Comparison of ENCODE assay signal across 24 cellular contexts in the genomic region with DNA sequence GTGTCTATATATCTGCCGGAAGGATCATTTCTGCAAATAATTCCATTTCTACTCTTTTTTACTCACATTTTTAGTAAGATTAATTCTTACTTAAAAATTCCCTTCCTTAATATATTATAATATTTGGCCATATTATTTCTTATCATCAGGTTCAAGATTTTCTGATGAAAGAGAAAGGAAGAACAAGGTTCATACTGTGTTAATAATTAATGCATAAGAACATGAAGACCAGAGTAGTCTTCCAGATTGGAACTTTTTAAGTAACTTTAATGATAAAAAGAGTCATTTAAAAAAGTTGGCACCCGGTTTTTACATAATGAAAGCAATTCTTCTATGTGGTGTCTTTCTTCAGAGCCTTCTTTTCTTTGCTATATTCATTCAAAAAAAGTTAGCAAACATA. TPM values are rescaled to one million over a fixed set of nuclear protein-coding genes. Genes with fewer than 3 reads are reported as not detected.
A peak's percentile ranks its signal among the peaks of the same experiment; 100 is the strongest.
DNase-seq lines count a peak whose midpoint lies in the region; ATAC-seq, FAIRE-seq and TF ChIP-seq lines count a peak whose summit lies in the region.
"Had no signal": no experiment of that assay in that cellular context is flagged by ENCODE, and none has a peak within 500 bp of the region (broad histone marks: within the 10 kb centered on the region; RNA-seq: fewer than 3 reads in every experiment).

No MANE protein-coding gene starts in this region.

- DNase-seq in breast epithelium (ENCODE audit: low spot score in 2 of 2) (no peak), MCF 10A (ENCODE audit: unreplicated experiment) (no peak), endothelial cell of umbilical vein (ENCODE audit: low read depth, low spot score) (peak; percentile 39), mesenchymal stem cell (no peak), upper lobe of right lung (no peak), erythroblast (lab: John Stamatoyannopoulos, UW) (no peak), NCI-H748 treated with DMSO at 0.1 percent for 48 hours (lab: John Stamatoyannopoulos, UW) (no peak), neuronal stem cell (ENCODE audit: low spot score) (no peak)
- DNase-seq: activated CD4-positive, alpha-beta T cell treated with anti-CD3 and anti-CD28 coated beads for 4 hours; activated naive CD4-positive, alpha-beta T cell treated with anti-CD3 and anti-CD28 coated beads, Interleukin-2, amount 50 U/mL, for 16 hours; aorta; Caco-2; effector CD8-positive, alpha-beta T cell; head of caudate nucleus; NCI-H1436 treated with DMSO at 0.1 percent for 48 hours; NCI-H2171; SHP77 treated with DMSO at 0.1 percent for 48 hours; stimulated activated CD4-positive, alpha-beta T cell treated with anti-CD3 and anti-CD28 coated beads, Interleukin-2, amount 100 ng/mL, for 24 hours; stimulated activated naive CD4-positive, alpha-beta T cell had no signal

- dilution Hi-C loops in endothelial cell of umbilical vein (cut with MboI; ENCODE audit: extremely low pct_ligation_motif_present, low sequenced_read_pairs) = no loop called here

- no peak overlapping the region for H3K27ac ChIP-seq in breast epithelium
- H3K27ac ChIP-seq in endothelial cell of umbilical vein (ENCODE audit: insufficient read depth, low read depth, low read length) = peak overlapping the region; percentile 48
- no peak overlapping the region for H3K27ac ChIP-seq in mesenchymal stem cell (ENCODE audit: low read length, poor library complexity, severe bottlenecking)
- no peak overlapping the region for H3K27ac ChIP-seq in upper lobe of right lung
- no peak overlapping the region for H3K27ac ChIP-seq in neuronal stem cell (replicated peaks; ENCODE audit: low read length)
- H3K27ac ChIP-seq: 22Rv1, BLaER1, tibial nerve had no signal

- TF ChIP-seq POLR2A in breast epithelium (IDR thresholded peaks at IDR 0.05) = no peak
- no peak for TF ChIP-seq POLR2A in endothelial cell of umbilical vein (IDR thresholded peaks at IDR 0.05; ENCODE audit: low read depth, low read length)
- TF ChIP-seq POLR2A in erythroblast (IDR thresholded peaks at IDR 0.05; ENCODE audit: low read length) = no peak

- H3K14ac ChIP-seq in mesenchymal stem cell (ENCODE audit: low read length in 2 of 2) = no peak overlapping the region
- no peak overlapping the region for H3K14ac ChIP-seq in neuronal stem cell (ENCODE audit: low read length)

- intact Hi-C loops in breast epithelium (cut with DNase I; ENCODE audit: low total_unique reads) (loop anchor here (10.0 kb wide), 1 partner anchor 53 kb away; no protein-coding TSS in a partner anchor), MCF 10A (cut with micrococcal nuclease) (no loop called here), endothelial cell of umbilical vein (cut with micrococcal nuclease) (no loop called here), upper lobe of right lung (cut with DNase I) (no loop called here)

- H3K4me2 ChIP-seq in endothelial cell of umbilical vein (ENCODE audit: insufficient read depth, low read length) = peak overlapping the region; percentile 98
- H3K4me2 ChIP-seq in mesenchymal stem cell (ENCODE audit: low read length, poor library complexity, severe bottlenecking) = no peak overlapping the region
- H3K4me2 ChIP-seq in neuronal stem cell (ENCODE audit: insufficient read depth, low read length, poor library complexity, severe bottlenecking) = no peak overlapping the region
- H3K4me2 ChIP-seq: BLaER1 had no signal

- H2BK120ac ChIP-seq in mesenchymal stem cell (ENCODE audit: low read depth, low read length) (no peak overlapping the region), neuronal stem cell (ENCODE audit: low read depth, low read length) (no peak overlapping the region)

- no peaks in the 10 kb centered on the region for H3K4me1 ChIP-seq in breast epithelium
- peaks cover 40% of the 10 kb centered on the region for H3K4me1 ChIP-seq in endothelial cell of umbilical vein (ENCODE audit: control insufficient read depth, extremely low read depth, insufficient read depth, low read length)
- H3K4me1 ChIP-seq in mesenchymal stem cell (ENCODE audit: control insufficient read depth, insufficient read depth, low read depth, low read length) = no peaks in the 10 kb centered on the region
- peaks cover 5% of the 10 kb centered on the region for H3K4me1 ChIP-seq in upper lobe of right lung
- H3K4me1 ChIP-seq in neuronal stem cell (ENCODE audit: control insufficient read depth in 2 of 2, insufficient read depth in 1 of 2, low read depth in 1 of 2, low read length in 2 of 2) = peaks cover 4% of the 10 kb centered on the region in 2 donors
- H3K4me1 ChIP-seq: BLaER1 had no signal

- H3K27me3 ChIP-seq in breast epithelium (no peaks in the 10 kb centered on the region), endothelial cell of umbilical vein (ENCODE audit: control insufficient read depth in 2 of 2, insufficient read depth in 2 of 2, low read length in 2 of 2) (no peaks in the 10 kb centered on the region), mesenchymal stem cell (ENCODE audit: control insufficient read depth in 1 of 2, insufficient read depth in 1 of 2, low read length in 2 of 2) (no peaks in the 10 kb centered on the region), upper lobe of right lung (no peaks in the 10 kb centered on the region), neuronal stem cell (ENCODE audit: control insufficient read depth in 3 of 3, insufficient read depth in 3 of 3, low read depth in 1 of 3, low read length in 3 of 3) (no peaks in the 10 kb centered on the region)
- H3K27me3 ChIP-seq: BLaER1, tibial nerve had no signal

- POLR2A ChIA-PET in MCF 10A (lab: Yijun Ruan, JAX) = interaction anchor here (0.7 to 1.3 kb wide), 2 partner anchors 23 to 37 kb away, joined by 3 to 4 read pairs; no protein-coding TSS in a partner anchor
- POLR2A ChIA-PET in endothelial cell of umbilical vein (lab: Charles Lee) = no interaction called here

- H3K36me3 Mint-ChIP-seq in MCF 10A (ENCODE audit: insufficient read depth, unreplicated experiment) = peaks cover 10% of the 10 kb centered on the region

- H3K79me1 ChIP-seq in mesenchymal stem cell (replicated peaks; ENCODE audit: low read length, poor library complexity, severe bottlenecking) (peaks cover 2% of the 10 kb centered on the region), neuronal stem cell (ENCODE audit: low read depth, low read length) (no peaks in the 10 kb centered on the region)

- H4K91ac ChIP-seq in mesenchymal stem cell (ENCODE audit: low read length) (no peak overlapping the region), neuronal stem cell (ENCODE audit: low read depth, low read length, poor library complexity) (no peak overlapping the region)

- H3K27ac Mint-ChIP-seq in MCF 10A (ENCODE audit: low read depth, unreplicated experiment) = no peak overlapping the region
- H3K27ac Mint-ChIP-seq: IgD-negative memory B cell had no signal

- TF ChIP-seq CTCF in breast epithelium (IDR thresholded peaks at IDR 0.05) (no peak), MCF 10A (IDR thresholded peaks at IDR 0.05; ENCODE audit: unreplicated experiment) (no peak), endothelial cell of umbilical vein (IDR thresholded peaks at IDR 0.05; ENCODE audit: extremely low read depth in 1 of 2, insufficient read depth in 1 of 2, low read depth in 1 of 2, low read length in 2 of 2) (no peak), upper lobe of right lung (IDR thresholded peaks at IDR 0.05) (no peak)

- H3K36me3 ChIP-seq in breast epithelium (no peaks in the 10 kb centered on the region), endothelial cell of umbilical vein (ENCODE audit: control insufficient read depth in 2 of 2, extremely low read depth in 1 of 2, insufficient read depth in 2 of 2, low read length in 2 of 2) (no peaks in the 10 kb centered on the region), mesenchymal stem cell (ENCODE audit: control insufficient read depth in 1 of 2, insufficient read depth in 2 of 2, low read depth in 1 of 2, low read length in 2 of 2) (peaks cover 0 to 21% of the 10 kb centered on the region in 2 experiments), upper lobe of right lung (peaks cover 10% of the 10 kb centered on the region), neuronal stem cell (replicated peaks in 1 of 2; ENCODE audit: control insufficient read depth in 2 of 2, insufficient read depth in 2 of 2, low read length in 2 of 2) (peaks cover 5 to 23% of the 10 kb centered on the region in 2 donors)

- no peak overlapping the region for H2BK5ac ChIP-seq in mesenchymal stem cell (ENCODE audit: low read depth, low read length, poor library complexity, severe bottlenecking)
- H2BK5ac ChIP-seq in neuronal stem cell (ENCODE audit: low read length) = no peak overlapping the region

- BruUV-seq in MCF 10A (replicated peaks; lab: Mats Ljungman, UMichigan) (no TSS peak), endothelial cell of umbilical vein (replicated peaks; lab: Mats Ljungman, UMichigan) (no TSS peak)

- H3K9ac ChIP-seq in endothelial cell of umbilical vein (replicated peaks; ENCODE audit: extremely low read depth, insufficient read depth, low read length) = peak overlapping the region; percentile 55
- H3K9ac ChIP-seq in mesenchymal stem cell (ENCODE audit: low read length) = peak overlapping the region; percentile 98
- no peak overlapping the region for H3K9ac ChIP-seq in neuronal stem cell (ENCODE audit: low read depth, low read length, poor library complexity)
- H3K9ac ChIP-seq: BLaER1 had no signal

- ATAC-seq in upper lobe of right lung = no peak

- no peak overlapping the region for H3K4me3 Mint-ChIP-seq in MCF 10A (ENCODE audit: unreplicated experiment)
- H3K4me3 Mint-ChIP-seq: central memory CD8-positive, alpha-beta T cell had no signal

- H2BK12ac ChIP-seq in mesenchymal stem cell (ENCODE audit: low read length in 2 of 2) (no peak overlapping the region), neuronal stem cell (ENCODE audit: low read length) (no peak overlapping the region)

- CTCF ChIA-PET in MCF 10A (lab: Yijun Ruan, JAX) (no interaction called here), endothelial cell of umbilical vein (lab: Charles Lee) (interaction anchor here (2.3 to 4.6 kb wide), 2 partner anchors 25 to 44 kb away, joined by 9 to 35 read pairs; no protein-coding TSS in a partner anchor)

- H2AK5ac ChIP-seq in mesenchymal stem cell (ENCODE audit: low read length, severe bottlenecking) (no peak overlapping the region), neuronal stem cell (ENCODE audit: low read depth, low read length) (no peak overlapping the region)

- H3K9me3 ChIP-seq in breast epithelium = no peaks in the 10 kb centered on the region
- no peaks in the 10 kb centered on the region for H3K9me3 ChIP-seq in endothelial cell of umbilical vein (replicated peaks; ENCODE audit: control insufficient read depth, insufficient read depth, low read length)
- H3K9me3 ChIP-seq in mesenchymal stem cell (ENCODE audit: control insufficient read depth, low read length) = no peaks in the 10 kb centered on the region
- no peaks in the 10 kb centered on the region for H3K9me3 ChIP-seq in upper lobe of right lung
- peaks cover 0 to 3% of the 10 kb centered on the region in 2 donors for H3K9me3 ChIP-seq in neuronal stem cell (replicated peaks in 1 of 2; ENCODE audit: control insufficient read depth in 2 of 2, insufficient read depth in 1 of 2, low read depth in 1 of 2, low read length in 2 of 2)
- H3K9me3 ChIP-seq: BLaER1, Caco-2, tibial nerve had no signal

- H3K4ac ChIP-seq in mesenchymal stem cell (ENCODE audit: low read depth in 1 of 2, low read length in 2 of 2) (no peak overlapping the region), neuronal stem cell (ENCODE audit: low read length) (no peak overlapping the region)

- H3K4me1 Mint-ChIP-seq in MCF 10A (ENCODE audit: insufficient read depth, unreplicated experiment) = peaks cover 18% of the 10 kb centered on the region
- H3K4me1 Mint-ChIP-seq: central memory CD8-positive, alpha-beta T cell; IgD-negative memory B cell had no signal

- no peaks in the 10 kb centered on the region for H3K9me3 Mint-ChIP-seq in MCF 10A (ENCODE audit: unreplicated experiment)
- H3K9me3 Mint-ChIP-seq: central memory CD8-positive, alpha-beta T cell; IgD-negative memory B cell had no signal

- H3K4me3 ChIP-seq in breast epithelium (peak overlapping the region in 2 of 3 donors; percentile 11 to 13), endothelial cell of umbilical vein (replicated peaks in 1 of 3; ENCODE audit: insufficient read depth in 1 of 3, low read depth in 1 of 3, low read length in 3 of 3) (peak overlapping the region; percentile 24 to 70 (median 34)), mesenchymal stem cell (ENCODE audit: insufficient read depth in 1 of 2, low read depth in 1 of 2, low read length in 2 of 2) (peak overlapping the region in 1 of 2 experiments; percentile 82), upper lobe of right lung (peak overlapping the region; percentile 25), neuronal stem cell (ENCODE audit: low read length in 2 of 2) (no peak overlapping the region)
- H3K4me3 ChIP-seq: BLaER1 had no signal

- no peaks in the 10 kb centered on the region for H3K9me1 ChIP-seq in endothelial cell of umbilical vein (replicated peaks; ENCODE audit: control insufficient read depth, extremely low read depth, insufficient read depth, low read length)

- H3K18ac ChIP-seq in mesenchymal stem cell (ENCODE audit: low read depth in 1 of 2, low read length in 2 of 2) (no peak overlapping the region), neuronal stem cell (ENCODE audit: low read length) (no peak overlapping the region)

- H4K8ac ChIP-seq in mesenchymal stem cell (ENCODE audit: low read length) = no peak overlapping the region
- H4K8ac ChIP-seq in neuronal stem cell (ENCODE audit: low read depth, low read length) = no peak overlapping the region

- 100% methylated on average over 1 of the region's 2 CpGs for WGBS in mesenchymal stem cell
- no CpG with 5 or more reads among the region's 2 CpGs for WGBS in neuronal stem cell (ENCODE audit: extremely low coverage in 2 of 2, insufficient read length in 2 of 2, insufficient replicate concordance in 1 of 2), 2 donors

- no peak overlapping the region for H3K23ac ChIP-seq in mesenchymal stem cell (ENCODE audit: low read length in 2 of 2)
- H3K23ac ChIP-seq in neuronal stem cell (ENCODE audit: low read depth, low read length, poor library complexity) = no peak overlapping the region

- no peak for FAIRE-seq in endothelial cell of umbilical vein (lab: Jason Lieb, UNC)

- no peak overlapping the region for H2AFZ ChIP-seq in endothelial cell of umbilical vein (ENCODE audit: low read depth, low read length)
- no peak overlapping the region for H2AFZ ChIP-seq in mesenchymal stem cell (ENCODE audit: low read depth, low read length)
- no peak overlapping the region for H2AFZ ChIP-seq in neuronal stem cell (ENCODE audit: low read length)

- H2BK15ac ChIP-seq in mesenchymal stem cell (ENCODE audit: low read depth, poor library complexity, severe bottlenecking) (no peak overlapping the region), neuronal stem cell (ENCODE audit: low read length) (no peak overlapping the region)

- H3K79me2 ChIP-seq in endothelial cell of umbilical vein (ENCODE audit: control insufficient read depth, insufficient read depth, low read length) = no peaks in the 10 kb centered on the region

- H4K20me1 ChIP-seq in endothelial cell of umbilical vein (replicated peaks; ENCODE audit: control insufficient read depth, extremely low read depth, insufficient read depth, low read length) = no peaks in the 10 kb centered on the region
- H4K20me1 ChIP-seq: BLaER1 had no signal

- H3K27me3 Mint-ChIP-seq in MCF 10A (ENCODE audit: insufficient read depth, unreplicated experiment) = no peaks in the 10 kb centered on the region
- H3K27me3 Mint-ChIP-seq: central memory CD8-positive, alpha-beta T cell; IgD-negative memory B cell had no signal

RNA-seq across cellular contexts. Expression of gene ACKR4, which starts 0.6 kb away (rescaled TPM):
- 1 to 10 TPM; 1.1 to 2.5 (median 1.6) TPM for total RNA-seq in breast epithelium
- not detected in 2 replicates for total RNA-seq in MCF 10A (2022)
- total RNA-seq in endothelial cell of umbilical vein = 1.4 and 3.2 TPM in 2 replicates
- 13.5 and 14.3 TPM in 2 replicates for polyA plus RNA-seq in endothelial cell of umbilical vein
- polyA plus RNA-seq in endothelial cell of umbilical vein (2011; cell fraction: cytosol; rRNA removed) = 8.0 and 11.9 TPM in 2 replicates
- polyA plus RNA-seq in endothelial cell of umbilical vein (2011; cell fraction: nucleus; rRNA removed) = 3.8 and 4.9 TPM in 2 replicates
- 1.1 and 1.2 TPM in 2 replicates for polyA plus RNA-seq in endothelial cell of umbilical vein (2012)
- 11.7 and 14.2 TPM in 2 replicates for polyA minus RNA-seq in endothelial cell of umbilical vein
- polyA minus RNA-seq in endothelial cell of umbilical vein (2011; cell fraction: cytosol; rRNA and poly(A)+ RNA removed) = not detected
- polyA minus RNA-seq in endothelial cell of umbilical vein (2011; cell fraction: nucleus; rRNA and poly(A)+ RNA removed) = 4.5 and 6.7 TPM in 2 replicates
- polyA plus RNA-seq in mesenchymal stem cell (2013, experiment 1 of 2) = 0.17 TPM
- 0.14 TPM for polyA plus RNA-seq in mesenchymal stem cell (2013, experiment 2 of 2)
- total RNA-seq in upper lobe of right lung = 8.0 TPM
- polyA plus RNA-seq in neuronal stem cell (2013, experiment 1 of 2) = not detected
- not detected for polyA plus RNA-seq in neuronal stem cell (2013, experiment 2 of 2)
- total RNA-seq: Caco-2 had no signal
- polyA plus RNA-seq: IgD-negative memory B cell had no signal

Comparison
In these comparisons a context has a peak if more than half of its experiments do, and no peak if none do; other contexts are left out.
1. H3K4me3 ChIP-seq: peak in breast epithelium (2 of 3), endothelial cell of umbilical vein (3 of 3) and upper lobe of right lung (single experiment); none in neuronal stem cell (0 of 2).